Comparison of ENCODE assay signal across 25 cellular contexts in the genomic region with DNA sequence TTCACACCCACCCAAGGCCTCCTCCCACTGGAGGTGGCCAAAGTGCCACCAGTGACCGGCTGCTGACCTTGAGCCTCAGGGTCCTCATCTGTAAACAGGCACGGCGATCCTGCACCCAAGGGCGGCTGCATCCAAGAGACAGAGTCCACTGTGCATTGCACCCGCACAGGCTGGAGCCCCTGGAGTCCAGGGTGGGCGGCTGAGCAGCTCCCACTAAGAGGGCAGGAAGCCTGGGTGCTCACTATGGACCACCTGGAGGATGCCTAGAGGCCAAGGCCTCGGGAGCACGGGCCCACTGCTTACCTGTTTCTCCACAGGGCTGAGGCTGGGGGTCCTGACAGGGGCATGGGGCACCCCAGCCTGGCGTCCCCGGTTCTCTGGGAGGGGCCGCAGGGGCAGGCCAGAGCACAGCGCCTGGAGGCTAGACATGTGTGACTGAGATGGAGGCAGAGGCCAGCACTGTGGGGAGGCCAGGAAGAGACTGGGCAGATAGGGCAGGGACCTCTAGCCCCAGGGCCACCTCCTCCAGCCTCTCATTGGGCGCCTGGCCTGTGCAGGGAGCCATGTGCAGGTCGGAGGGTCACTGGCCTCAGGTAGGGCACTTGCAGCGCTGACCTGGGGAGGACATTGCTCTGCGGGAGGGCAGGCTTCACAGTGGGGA. TPM values are rescaled to one million over a fixed set of nuclear protein-coding genes. Genes with fewer than 3 reads are reported as not detected.
"Had no signal": no experiment of that assay in that cellular context is flagged by ENCODE, and none has a peak within 500 bp of the region (broad histone marks: within the 10 kb centered on the region; RNA-seq: fewer than 3 reads in every experiment).

TSS of gene UROC1 (minus strand) at position 483 of the 661 bp plus-strand sequence. CDS start at position 429, 54 bp downstream.

- H3K36me3 Mint-ChIP-seq: T-cell had no signal

- H3K27me3 Mint-ChIP-seq: activated naive CD8-positive, alpha-beta T cell treated with anti-CD3 and anti-CD28 coated beads, Interleukin-2, amount 50 U/mL, for 24 hours; T-cell had no signal

- H3K27ac Mint-ChIP-seq: activated naive CD8-positive, alpha-beta T cell treated with anti-CD3 and anti-CD28 coated beads, Interleukin-2, amount 50 U/mL, for 24 hours; activated T-helper 1 cell treated with anti-CD3 and anti-CD28 coated beads, Interleukin-12 subunit alpha, Interleukin-12 subunit beta, Interleukin-2, Interleukin-4 antibody, amounts not matched to agents 30 ng/mL and 10 ng/mL and 1 ng/mL, durations not matched to agents 14 hours and 24 hours and 36 hours; T-cell had no signal

- H3K27ac ChIP-seq: ascending aorta, breast epithelium, dorsolateral prefrontal cortex, pancreas, tibial artery, uterus had no signal

- H3K4me3 ChIP-seq: ascending aorta, breast epithelium, dorsolateral prefrontal cortex, pancreas, tibial artery, uterus had no signal

- H3K4me3 Mint-ChIP-seq: activated naive CD8-positive, alpha-beta T cell treated with anti-CD3 and anti-CD28 coated beads, Interleukin-2, amount 50 U/mL, for 24 hours; activated T-helper 1 cell treated with anti-CD3 and anti-CD28 coated beads, Interleukin-12 subunit alpha, Interleukin-12 subunit beta, Interleukin-2, Interleukin-4 antibody, amounts not matched to agents 30 ng/mL and 10 ng/mL and 1 ng/mL, durations not matched to agents 14 hours and 24 hours and 36 hours; neural crest cell; T-cell had no signal

- H3K9me3 Mint-ChIP-seq: activated naive CD8-positive, alpha-beta T cell treated with anti-CD3 and anti-CD28 coated beads, Interleukin-2, amount 50 U/mL, for 24 hours; activated T-helper 1 cell treated with anti-CD3 and anti-CD28 coated beads, Interleukin-12 subunit alpha, Interleukin-12 subunit beta, Interleukin-2, Interleukin-4 antibody, amounts not matched to agents 30 ng/mL and 10 ng/mL and 1 ng/mL, durations not matched to agents 14 hours and 24 hours and 36 hours; neural crest cell; T-cell had no signal

- DNase-seq: activated CD4-positive, alpha-beta T cell treated with anti-CD3 and anti-CD28 coated beads, Interleukin-2, amount 50 U/mL, for 1 hour; activated CD8-positive, alpha-beta memory T cell treated with anti-CD3 and anti-CD28 coated beads for 24 hours; activated naive CD4-positive, alpha-beta T cell treated with Interleukin-2 at 50 U/mL for 16 hours; activated naive CD8-positive, alpha-beta T cell treated with anti-CD3 and anti-CD28 coated beads, Interleukin-2, amount 50 U/mL, for 24 hours; hippocampal formation; mammary epithelial cell; stimulated activated CD4-positive, alpha-beta T cell treated with anti-CD3 and anti-CD28 coated beads, Interleukin-15, amount 100 ng/mL, for 24 hours; stimulated activated CD4-positive, alpha-beta T cell treated with anti-CD3 and anti-CD28 coated beads, Interleukin-4, amount 100 ng/mL, for 24 hours; stimulated activated naive CD4-positive, alpha-beta T cell; T-cell; T1000; uterus had no signal

- H3K27me3 ChIP-seq: ascending aorta, breast epithelium, dorsolateral prefrontal cortex, pancreas, uterus had no signal

- H3K4me1 Mint-ChIP-seq: activated naive CD8-positive, alpha-beta T cell treated with anti-CD3 and anti-CD28 coated beads, Interleukin-2, amount 50 U/mL, for 24 hours; T-cell had no signal

- H3K36me3 ChIP-seq: ascending aorta, breast epithelium, pancreas, tibial artery, uterus had no signal

- ATAC-seq: activated CD4-positive, CD25-positive, alpha-beta regulatory T cell treated with anti-CD3 and anti-CD28 coated beads, Interleukin-2, amount 50 U/mL, for 24 hours; activated naive CD8-positive, alpha-beta T cell treated with anti-CD3 and anti-CD28 coated beads, Interleukin-2, amount 50 U/mL, for 24 hours; pancreas; T-cell had no signal

- FAIRE-seq: endometrium, keratinocyte, pancreas had no signal

- H3K4me1 ChIP-seq: ascending aorta, breast epithelium, pancreas, tibial artery, uterus had no signal

- H3K9me3 ChIP-seq: ascending aorta, breast epithelium, pancreas, tibial artery, uterus had no signal

RNA-seq across cellular contexts. Expression of gene UROC1, which starts in this region (rescaled TPM):
- total RNA-seq: activated T-helper 1 cell treated with anti-CD3 and anti-CD28 coated beads, Interleukin-12 subunit alpha, Interleukin-12 subunit beta, Interleukin-2, Interleukin-4 antibody, amounts not matched to agents 30 ng/mL and 10 ng/mL and 1 ng/mL, durations not matched to agents 14 hours and 24 hours and 36 hours; ascending aorta; breast epithelium; mammary epithelial cell; neural crest cell; pancreas; skeletal muscle tissue; subcutaneous adipose tissue had no signal
- polyA plus RNA-seq: esophagus, keratinocyte, mammary epithelial cell had no signal
